15 cellular contexts compared by ENCODE assay signal in genomic region chr6:827431-827830, GRCh38.
"Had no signal": no experiment of that assay in that cellular context is flagged by ENCODE, and none has a peak within 500 bp of the region (broad histone marks: within the 10 kb centered on the region; RNA-seq: fewer than 3 reads in every experiment).

No MANE protein-coding gene starts in this region.

- FAIRE-seq: endometrium had no signal

- H3K4me3 ChIP-seq: colonic mucosa, lung, prostate gland, smooth muscle cell, thoracic aorta had no signal

- H3K36me3 ChIP-seq: colonic mucosa, prostate gland, thoracic aorta, WERI-Rb-1 had no signal

- H3K27ac ChIP-seq: colonic mucosa, prostate gland, thoracic aorta, WERI-Rb-1 had no signal

- H3K4me1 ChIP-seq: colonic mucosa, prostate gland had no signal

- H3K9me3 ChIP-seq: colonic mucosa, prostate gland, thoracic aorta had no signal

- ATAC-seq: activated CD8-positive, alpha-beta T cell treated with anti-CD3 and anti-CD28 coated beads for 36 hours; activated T-cell treated with anti-CD3 and anti-CD28 coated beads, Interleukin-2, amount 50 U/mL, for 72 hours; left cardiac atrium; right cardiac atrium had no signal

- H3K27me3 ChIP-seq: colonic mucosa had no signal

- DNase-seq: activated CD4-positive, alpha-beta T cell treated with anti-CD3 and anti-CD28 coated beads for 48 hours; activated CD8-positive, alpha-beta T cell treated with anti-CD3 and anti-CD28 coated beads for 36 hours; activated gamma-delta T cell treated with Interleukin-2 at 50 U/mL for 16 hours; activated T-cell treated with anti-CD3 and anti-CD28 coated beads, Interleukin-2, amount 50 U/mL, for 72 hours; central memory CD4-positive, alpha-beta T cell; colonic mucosa; left cardiac atrium; midbrain; right cardiac atrium; WERI-Rb-1 had no signal
